In genomic region chr3:34725774-34726173, GRCh38 we compare ENCODE assay signal across 18 cellular contexts.
"Had no signal": no experiment of that assay in that cellular context is flagged by ENCODE, and none has a peak within 500 bp of the region (broad histone marks: within the 10 kb centered on the region; RNA-seq: fewer than 3 reads in every experiment).

No MANE protein-coding gene starts in this region.

- H3K79me2 ChIP-seq: hepatocyte had no signal

- ATAC-seq: activated T-cell treated with anti-CD3 and anti-CD28 coated beads, Interleukin-2, amount 50 U/mL, for 72 hours; left lung; naive thymus-derived CD8-positive, alpha-beta T cell; pancreas had no signal

- H3K36me3 ChIP-seq: adrenal gland, left lung, neutrophil, pancreas, thyroid gland had no signal

- H3K4me1 ChIP-seq: adrenal gland, left lung, pancreas, thyroid gland had no signal

- H3K4me3 ChIP-seq: adrenal gland, hepatocyte, left lung, pancreas, thyroid gland had no signal

- DNase-seq: activated CD4-positive, alpha-beta T cell treated with anti-CD3 and anti-CD28 coated beads, Interleukin-2, amount 50 U/mL, for 4 hours; activated gamma-delta T cell; activated T-cell treated with anti-CD3 and anti-CD28 coated beads, Interleukin-2, amount 50 U/mL, for 72 hours; adrenal gland; caudate nucleus; endodermal cell; foreskin fibroblast; mammary epithelial cell; naive thymus-derived CD8-positive, alpha-beta T cell; pancreas; stimulated activated CD4-positive, alpha-beta T cell treated with anti-CD3 and anti-CD28 coated beads, Interleukin-12 subunit alpha, Interleukin-12 subunit beta, amount 100 ng/mL, for 4 hours; stimulated activated CD4-positive, alpha-beta T cell treated with anti-CD3 and anti-CD28 coated beads, Interleukin-1b, Interleukin-23, amount 100 ng/mL, for 48 hours; stimulated activated naive CD4-positive, alpha-beta T cell treated with Interleukin-2 at 50 U/mL for 16 hours; thyroid gland had no signal

- H2AFZ ChIP-seq: hepatocyte had no signal

- H3K27me3 ChIP-seq: adrenal gland, hepatocyte, left lung, neutrophil, pancreas, thyroid gland had no signal

- H3K4me2 ChIP-seq: hepatocyte had no signal

- H3K27ac ChIP-seq: adrenal gland, epithelial cell of prostate, hepatocyte, left lung, neutrophil, pancreas, thyroid gland had no signal

- H3K9me3 ChIP-seq: adrenal gland, neutrophil, pancreas, thyroid gland had no signal
